In the genomic region with DNA sequence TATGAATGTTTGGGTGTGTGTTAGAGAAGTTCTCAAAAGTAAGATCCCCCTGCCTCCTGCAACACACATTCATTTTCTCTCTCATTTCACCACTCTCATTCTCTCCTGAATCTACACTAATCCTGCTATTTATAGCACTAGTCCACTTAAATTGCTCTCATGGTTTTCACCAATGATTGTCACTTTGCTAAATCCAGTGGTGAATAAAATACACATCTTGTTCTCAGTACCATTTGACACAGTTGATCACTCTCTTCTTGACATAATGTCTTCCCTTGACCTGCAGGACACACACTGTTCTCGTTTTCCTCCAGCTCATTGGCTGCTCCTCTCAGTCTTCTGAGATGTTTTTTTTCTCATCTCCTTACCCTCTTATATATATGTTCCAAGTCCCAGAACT, we compare ENCODE assay signal across 16 cellular contexts. TPM values are rescaled to one million over a fixed set of nuclear protein-coding genes. Genes with fewer than 3 reads are reported as not detected.
DNase-seq lines count a peak whose midpoint lies in the region; ATAC-seq and TF ChIP-seq lines count a peak whose summit lies in the region.
"Had no signal": no experiment of that assay in that cellular context is flagged by ENCODE, and none has a peak within 500 bp of the region (broad histone marks: within the 10 kb centered on the region; RNA-seq: fewer than 3 reads in every experiment).

No MANE protein-coding gene starts in this region.

- no peak for TF ChIP-seq CTCF in right atrium auricular region (IDR thresholded peaks at IDR 0.05)

- intact Hi-C loops in Right ventricle myocardium superior (cut with DNase I), result no loop called here
- intact Hi-C loops in left ventricle myocardium superior (cut with micrococcal nuclease), result no loop called here
- intact Hi-C loops in Right ventricle myocardium inferior (cut with DNase I), result no loop called here

- no peaks in the 10 kb centered on the region for H3K36me3 ChIP-seq in right atrium auricular region
- H3K36me3 ChIP-seq: BLaER1 treated with 17β-estradiol and CSF1 and Interleukin-3, amounts not matched to agents 10 nM and 100 nM had no signal

- DNase-seq in Right ventricle myocardium superior (no peak), right atrium auricular region (ENCODE audit: low spot score) (no peak), left ventricle myocardium superior (no peak), Right ventricle myocardium inferior (ENCODE audit: missing footprints) (no peak)
- DNase-seq: AML-193; Caco-2; Calu3; CD4-positive, alpha-beta T cell; CD8-positive, alpha-beta T cell; DMS79 treated with DMSO at 0.1 percent for 48 hours; GF-D8 had no signal

- no peaks in the 10 kb centered on the region for H3K9me3 ChIP-seq in right atrium auricular region
- H3K9me3 ChIP-seq: A549; BLaER1 treated with 17β-estradiol and CSF1 and Interleukin-3, amounts not matched to agents 10 nM and 100 nM; Caco-2 had no signal

- H3K4me3 ChIP-seq in right atrium auricular region, result no peak overlapping the region
- H3K4me3 ChIP-seq: A549; BLaER1 treated with 17β-estradiol and CSF1 and Interleukin-3, amounts not matched to agents 10 nM and 100 nM had no signal

- H3K27me3 ChIP-seq in right atrium auricular region, result no peaks in the 10 kb centered on the region
- H3K27me3 ChIP-seq: BLaER1 treated with 17β-estradiol and CSF1 and Interleukin-3, amounts not matched to agents 10 nM and 100 nM had no signal

- peak overlapping the region in 1 of 2 donors; percentile 22 for H3K27ac ChIP-seq in right atrium auricular region
- H3K27ac ChIP-seq: 22Rv1; A549; BLaER1 treated with 17β-estradiol and CSF1 and Interleukin-3, amounts not matched to agents 10 nM and 100 nM; C4-2B had no signal

- ATAC-seq in Right ventricle myocardium superior (ENCODE audit: poor library complexity) (peak; percentile 51), left ventricle myocardium superior (peak; percentile 67), Right ventricle myocardium inferior (no peak), GM18502 (IDR thresholded peaks at IDR 0.05; ENCODE audit: poor library complexity, unreplicated experiment) (no peak)
- ATAC-seq: A549; CD8-positive, alpha-beta T cell had no signal

- H3K4me1 ChIP-seq in right atrium auricular region, result peaks cover 0 to 3% of the 10 kb centered on the region in 2 donors
- H3K4me1 ChIP-seq: A549; BLaER1 treated with 17β-estradiol and CSF1 and Interleukin-3, amounts not matched to agents 10 nM and 100 nM; Caco-2 had no signal

RNA-seq across cellular contexts. Expression of a gene that starts 32.1 kb away (rescaled TPM):
- total RNA-seq in Right ventricle myocardium superior (53.5 TPM), right atrium auricular region (10 to 100 TPM; 21.1 to 22.0 TPM), left ventricle myocardium superior (69.4 TPM), Right ventricle myocardium inferior (60.9 TPM)

Comparison
In these comparisons a context has a peak if more than half of its experiments do, and no peak if none do; other contexts are left out.
1. ATAC-seq: peak in Right ventricle myocardium superior (single experiment) and left ventricle myocardium superior (single experiment); none in Right ventricle myocardium inferior (single experiment) and GM18502 (single experiment).